ENCODE assay signal across 10 cellular contexts in genomic region chr19:38679839-38680238, GRCh38. TPM values are rescaled to one million over a fixed set of nuclear protein-coding genes. Genes with fewer than 3 reads are reported as not detected.
DNase-seq lines count a peak whose midpoint lies in the region; ATAC-seq, FAIRE-seq and TF ChIP-seq lines count a peak whose summit lies in the region.
"Had no signal": no experiment of that assay in that cellular context is flagged by ENCODE, and none has a peak within 500 bp of the region (broad histone marks: within the 10 kb centered on the region; RNA-seq: fewer than 3 reads in every experiment).

No MANE protein-coding gene starts in this region.

- no peak overlapping the region for H2BK120ac ChIP-seq in H9 (ENCODE audit: low read depth, low read length, poor library complexity, severe bottlenecking)

- FAIRE-seq in bronchial epithelial cell (lab: Jason Lieb, UNC): no peak

- H3K36me3 ChIP-seq in bronchial epithelial cell (ENCODE audit: control insufficient read depth, insufficient read depth, low read length): peaks cover 23% of the 10 kb centered on the region
- peaks cover 7 to 17% of the 10 kb centered on the region in 2 donors for H3K36me3 ChIP-seq in mucosa of rectum (ENCODE audit: control insufficient read depth in 2 of 2, insufficient read depth in 2 of 2, low read length in 2 of 2)
- peaks cover 78% of the 10 kb centered on the region for H3K36me3 ChIP-seq in MG63

- no peak overlapping the region for H2BK15ac ChIP-seq in H9 (ENCODE audit: low read depth, low read length)

- no peaks in the 10 kb centered on the region for H3K27me3 ChIP-seq in H9 (ENCODE audit: insufficient read depth, low read length)
- H3K27me3 ChIP-seq in bronchial epithelial cell (ENCODE audit: control insufficient read depth, insufficient read depth, low read length): no peaks in the 10 kb centered on the region
- no peaks in the 10 kb centered on the region for H3K27me3 ChIP-seq in mucosa of rectum (ENCODE audit: control insufficient read depth in 2 of 2, insufficient read depth in 2 of 2, low read length in 2 of 2)
- H3K27me3 ChIP-seq in MG63: no peaks in the 10 kb centered on the region

- peak; percentile 75 for DNase-seq in A172 (ENCODE audit: low spot score)
- no peak for DNase-seq in H9
- DNase-seq in bronchial epithelial cell (ENCODE audit: low read depth): peak; percentile 79
- DNase-seq in mucosa of gallbladder (ENCODE audit: low spot score): no peak
- DNase-seq in left colon: no peak
- DNase-seq in MG63: no peak
- DNase-seq in hippocampal formation (lab: John Stamatoyannopoulos, UW): no peak
- DNase-seq: activated naive CD4-positive, alpha-beta T cell treated with anti-CD3 and anti-CD28 coated beads for 36 hours; T1000 had no signal

- no peak overlapping the region for H3K4me3 Mint-ChIP-seq in H9
- H3K4me3 Mint-ChIP-seq: activated naive CD4-positive, alpha-beta T cell treated with anti-CD3 and anti-CD28 coated beads for 36 hours had no signal

- H4K5ac ChIP-seq in H9 (ENCODE audit: insufficient read length, low read depth, low read length): no peak overlapping the region

- H2BK12ac ChIP-seq in H9 (ENCODE audit: insufficient read length, low read depth, low read length): no peak overlapping the region

- peaks cover 37% of the 10 kb centered on the region; the same call in 1 of the 2 replicates for H3K79me2 ChIP-seq in H9 (ENCODE audit: insufficient read depth, low read length)

- peak overlapping the region; percentile 17 to 72 (median 70); a peak in 4 of 7 replicates for H3K27ac Mint-ChIP-seq in H9
- H3K27ac Mint-ChIP-seq: activated naive CD4-positive, alpha-beta T cell treated with anti-CD3 and anti-CD28 coated beads for 36 hours had no signal

- no peaks in the 10 kb centered on the region for H3K23me2 ChIP-seq in H9 (ENCODE audit: insufficient read length, low read depth, low read length, poor library complexity, severe bottlenecking)

- H3K4me3 ChIP-seq in bronchial epithelial cell (ENCODE audit: low read depth, low read length) (no peak overlapping the region), mucosa of rectum (ENCODE audit: low read length in 2 of 2) (no peak overlapping the region), MG63 (no peak overlapping the region)

- H3K9me3 Mint-ChIP-seq in H9: peaks cover 0 to 4% of the 10 kb centered on the region in 2 experiments; a peak in 3 of 5 replicates

- no peak overlapping the region for H2BK20ac ChIP-seq in H9 (ENCODE audit: low read depth, low read length, poor library complexity, severe bottlenecking)

- H3K27me3 Mint-ChIP-seq in H9 (ENCODE audit: low read depth): no peaks in the 10 kb centered on the region

- no peak overlapping the region for H3T11ph ChIP-seq in H9 (ENCODE audit: low read length)

- no peak for TF ChIP-seq CTCF in H9 (conservative IDR thresholded peaks at IDR 0.05)
- TF ChIP-seq CTCF in bronchial epithelial cell (IDR thresholded peaks at IDR 0.05; ENCODE audit: insufficient read depth, low read length, severe bottlenecking): no peak

- H3K56ac ChIP-seq in H9 (ENCODE audit: insufficient read length, low read depth, low read length): no peak overlapping the region

- no peak overlapping the region for H2AFZ ChIP-seq in H9 (ENCODE audit: low read length)

- no peaks in the 10 kb centered on the region for H4K20me1 ChIP-seq in H9 (ENCODE audit: control insufficient read depth, insufficient read depth, insufficient read length)

- H4K8ac ChIP-seq in H9 (replicated peaks; ENCODE audit: insufficient read length, low read depth, low read length): no peak overlapping the region

- intact Hi-C loops in left colon (cut with DNase I, micrococcal nuclease): no loop called here

- ATAC-seq in left colon: no peak

- H3K4me2 ChIP-seq in H9 (ENCODE audit: insufficient read depth, insufficient read length, low read length): no peak overlapping the region

- H3K9me3 ChIP-seq in H9 (ENCODE audit: control insufficient read depth, low read depth, low read length) (no peaks in the 10 kb centered on the region), mucosa of rectum (ENCODE audit: control insufficient read depth in 2 of 2, low read length in 2 of 2) (no peaks in the 10 kb centered on the region), MG63 (no peaks in the 10 kb centered on the region)

- no peak overlapping the region for H3K18ac ChIP-seq in H9 (ENCODE audit: insufficient read length, low read depth, low read length)

- H3K14ac ChIP-seq in H9 (ENCODE audit: insufficient read depth, low read length): no peak overlapping the region

- H2BK5ac ChIP-seq in H9 (ENCODE audit: insufficient read length, low read length): no peak overlapping the region

- H4K91ac ChIP-seq in H9 (ENCODE audit: insufficient read length, low read depth, low read length): no peak overlapping the region

- WGBS in H9 (ENCODE audit: extremely low coverage, insufficient read length, low lambda C conversion rate): no CpG with 5 or more reads among the region's 4 CpGs

- H3K9ac ChIP-seq in H9 (ENCODE audit: extremely low read depth, insufficient read length, low read length): no peak overlapping the region
- peak overlapping the region in 1 of 2 donors; percentile 20 for H3K9ac ChIP-seq in mucosa of rectum (ENCODE audit: low read depth in 1 of 2, low read length in 2 of 2)

- H3K27ac ChIP-seq in H9 (ENCODE audit: insufficient read length, low read depth, low read length) (no peak overlapping the region), mucosa of rectum (ENCODE audit: low read depth in 2 of 2, low read length in 2 of 2) (peak overlapping the region; percentile 73 to 75)

- H3K4me1 Mint-ChIP-seq in H9: peaks cover 66 to 71% of the 10 kb centered on the region in 2 experiments

- H3K79me1 ChIP-seq in H9 (ENCODE audit: insufficient read depth, low read depth, low read length, poor library complexity, severe bottlenecking): peaks cover 2% of the 10 kb centered on the region

- no peak overlapping the region for H3K4ac ChIP-seq in H9 (ENCODE audit: low read depth, low read length)

- H3K36me3 Mint-ChIP-seq in H9 (ENCODE audit: insufficient read depth in 1 of 3, low read depth in 3 of 3): peaks cover 24 to 41% (median 40%) of the 10 kb centered on the region in 3 experiments; a peak in 6 of 7 replicates

- no peak overlapping the region for H3K23ac ChIP-seq in H9 (ENCODE audit: insufficient read length, low read depth, low read length)

- H3K4me1 ChIP-seq in H9 (ENCODE audit: insufficient read depth, low read length) (peaks cover 7% of the 10 kb centered on the region; the same call in 1 of the 2 replicates), mucosa of rectum (ENCODE audit: control insufficient read depth in 2 of 2, insufficient read depth in 2 of 2, low read length in 2 of 2) (peaks cover 69 to 87% of the 10 kb centered on the region in 2 donors)

- H2AK5ac ChIP-seq in H9 (ENCODE audit: insufficient read length, low read length): no peak overlapping the region

RNA-seq across cellular contexts. Expression of gene ACTN4, which starts 32.4 kb away (rescaled TPM):
- total RNA-seq in A172 (2014; rRNA removed; shearing (Covaris generic)): 493 and 604 TPM in 2 replicates
- total RNA-seq in H9 (2021) (369 and 386 TPM in 2 replicates), bronchial epithelial cell (130 and 135 TPM in 2 replicates), mucosa of gallbladder (628 TPM), left colon (1,000 to 10,000 TPM in 1 of 2 donors, 100 to 1,000 TPM in 1; 971 to 1,150 TPM)
- 476 and 621 TPM in 2 replicates for total RNA-seq in MG63 (2014; rRNA removed; shearing (Covaris generic); ENCODE audit: low replicate concordance)

Comparison
In these comparisons a context has a peak if more than half of its experiments do, and no peak if none do; other contexts are left out.
1. DNase-seq: peak in A172 (single experiment) and bronchial epithelial cell (single experiment); none in H9 (single experiment), mucosa of gallbladder (single experiment), left colon (0 of 2), MG63 (single experiment) and hippocampal formation (0 of 2).